Comparison of ENCODE assay signal across 1 cellular context in the genomic region with DNA sequence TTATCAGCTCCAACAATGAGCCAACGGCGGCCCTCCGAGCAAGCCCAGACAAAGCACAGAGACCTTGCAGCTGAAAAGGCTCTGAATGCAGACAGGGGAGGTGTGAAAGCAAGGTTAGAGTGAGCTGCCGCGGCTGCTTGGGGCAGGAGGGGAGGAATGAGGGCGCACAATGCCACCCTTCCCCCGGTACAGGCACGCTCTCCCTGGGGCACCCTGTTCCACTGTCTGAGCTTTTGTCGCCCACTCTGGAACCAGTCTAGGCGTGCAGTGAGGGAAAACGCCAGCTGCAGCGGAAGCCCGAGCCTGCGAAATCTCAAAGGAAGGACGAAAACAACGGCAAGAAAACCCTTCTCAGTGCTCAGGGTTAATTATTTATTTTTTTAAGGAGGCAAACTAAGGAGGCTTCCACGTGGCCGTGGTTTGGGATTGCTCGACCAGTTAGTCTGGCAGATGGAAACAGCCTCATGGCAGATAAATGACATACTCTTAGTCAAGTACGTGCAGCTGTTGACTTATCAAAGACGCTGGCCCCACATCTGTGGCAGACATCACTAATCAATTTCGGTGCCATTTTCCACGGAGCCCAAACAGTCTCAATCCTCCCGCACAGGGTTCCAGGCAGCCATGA.
TF ChIP-seq lines count a peak whose summit lies in the region.

No MANE protein-coding gene starts in this region.

TF ChIP-seq in K562, 482 proteins besides CTCF, POLR2A, EP300 and RAD21 (continued from another document and continues in another):
- TF ChIP-seq, protein P1, sequence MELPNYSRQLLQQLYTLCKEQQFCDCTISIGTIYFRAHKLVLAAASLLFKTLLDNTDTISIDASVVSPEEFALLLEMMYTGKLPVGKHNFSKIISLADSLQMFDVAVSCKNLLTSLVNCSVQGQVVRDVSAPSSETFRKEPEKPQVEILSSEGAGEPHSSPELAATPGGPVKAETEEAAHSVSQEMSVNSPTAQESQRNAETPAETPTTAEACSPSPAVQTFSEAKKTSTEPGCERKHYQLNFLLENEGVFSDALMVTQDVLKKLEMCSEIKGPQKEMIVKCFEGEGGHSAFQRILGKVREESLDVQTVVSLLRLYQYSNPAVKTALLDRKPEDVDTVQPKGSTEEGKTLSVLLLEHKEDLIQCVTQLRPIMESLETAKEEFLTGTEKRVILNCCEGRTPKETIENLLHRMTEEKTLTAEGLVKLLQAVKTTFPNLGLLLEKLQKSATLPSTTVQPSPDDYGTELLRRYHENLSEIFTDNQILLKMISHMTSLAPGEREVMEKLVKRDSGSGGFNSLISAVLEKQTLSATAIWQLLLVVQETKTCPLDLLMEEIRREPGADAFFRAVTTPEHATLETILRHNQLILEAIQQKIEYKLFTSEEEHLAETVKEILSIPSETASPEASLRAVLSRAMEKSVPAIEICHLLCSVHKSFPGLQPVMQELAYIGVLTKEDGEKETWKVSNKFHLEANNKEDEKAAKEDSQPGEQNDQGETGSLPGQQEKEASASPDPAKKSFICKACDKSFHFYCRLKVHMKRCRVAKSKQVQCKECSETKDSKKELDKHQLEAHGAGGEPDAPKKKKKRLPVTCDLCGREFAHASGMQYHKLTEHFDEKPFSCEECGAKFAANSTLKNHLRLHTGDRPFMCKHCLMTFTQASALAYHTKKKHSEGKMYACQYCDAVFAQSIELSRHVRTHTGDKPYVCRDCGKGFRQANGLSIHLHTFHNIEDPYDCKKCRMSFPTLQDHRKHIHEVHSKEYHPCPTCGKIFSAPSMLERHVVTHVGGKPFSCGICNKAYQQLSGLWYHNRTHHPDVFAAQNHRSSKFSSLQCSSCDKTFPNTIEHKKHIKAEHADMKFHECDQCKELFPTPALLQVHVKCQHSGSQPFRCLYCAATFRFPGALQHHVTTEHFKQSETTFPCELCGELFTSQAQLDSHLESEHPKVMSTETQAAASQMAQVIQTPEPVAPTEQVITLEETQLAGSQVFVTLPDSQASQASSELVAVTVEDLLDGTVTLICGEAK (IDR thresholded peaks at IDR 0.05) = no peak
- TF ChIP-seq, protein P1 (CRISPR knock-in tag; IDR thresholded peaks at IDR 0.05) = no peak
- TF ChIP-seq HEY1 (CRISPR knock-in tag; IDR thresholded peaks at IDR 0.05; ENCODE audit: borderline replicate concordance) (no peak), ZBTB17 (CRISPR knock-in tag; IDR thresholded peaks at IDR 0.05) (peak; percentile 94), ZC3H4 (CRISPR knock-in tag; IDR thresholded peaks at IDR 0.05; ENCODE audit: borderline replicate concordance) (no peak), MAFF (IDR thresholded peaks at IDR 0.05; ENCODE audit: low read length) (no peak), ZNF274 (IDR thresholded peaks at IDR 0.05; ENCODE audit: borderline replicate concordance, low read depth, low read length) (no peak), RHOXF2B (CRISPR knock-in tag; conservative IDR thresholded peaks at IDR 0.05) (no peak), ZNF384 (IDR thresholded peaks at IDR 0.05; ENCODE audit: low read depth, low read length) (no peak), MCM3 (IDR thresholded peaks at IDR 0.05) (no peak), ILF3 (IDR thresholded peaks at IDR 0.05; ENCODE audit: borderline replicate concordance) (no peak), L3MBTL2 (IDR thresholded peaks at IDR 0.05) (no peak; the same call in 1 of the 2 replicates), ZNF507 (tag; conservative IDR thresholded peaks at IDR 0.05) (no peak), NCOR1 (IDR thresholded peaks at IDR 0.05) (peak; percentile 48), MTF1 (CRISPR knock-in tag; IDR thresholded peaks at IDR 0.05; ENCODE audit: borderline replicate concordance) (no peak), SMARCB1 (IDR thresholded peaks at IDR 0.05; ENCODE audit: insufficient read length, low read depth) (no peak), PRMT5 (CRISPR knock-in tag; IDR thresholded peaks at IDR 0.05) (no peak), NFIC (IDR thresholded peaks at IDR 0.05) (peak; percentile 11; the same call in 1 of the 2 replicates), CXXC5 (CRISPR knock-in tag; IDR thresholded peaks at IDR 0.05) (peak; percentile 41), CBFA2T2 (conservative IDR thresholded peaks at IDR 0.05) (peak; percentile 70), CBFA2T3 (IDR thresholded peaks at IDR 0.05) (peak; percentile 83), SMARCC2 (IDR thresholded peaks at IDR 0.05; ENCODE audit: low read depth) (no peak), HNRNPUL1 (IDR thresholded peaks at IDR 0.05; ENCODE audit: low read length) (no peak), NFXL1 (CRISPR knock-in tag; IDR thresholded peaks at IDR 0.05) (no peak), PPARD (CRISPR knock-in tag; IDR thresholded peaks at IDR 0.05) (no peak), ARID2 (IDR thresholded peaks at IDR 0.05) (no peak), SMARCA4 (IDR thresholded peaks at IDR 0.05) (no peak), RBBP5 (IDR thresholded peaks at IDR 0.05; ENCODE audit: borderline replicate concordance, insufficient read depth, low read length, poor library complexity, severe bottlenecking) (no peak), NR2F6 (CRISPR knock-in tag; IDR thresholded peaks at IDR 0.05) (no peak), FOXA3 (CRISPR knock-in tag; conservative IDR thresholded peaks at IDR 0.05 in 1 of 2, IDR thresholded peaks at IDR 0.05 in 1 of 2) (no peak), COPS2 (conservative IDR thresholded peaks at IDR 0.05) (no peak), BCOR (IDR thresholded peaks at IDR 0.05) (no peak), RBM22 (IDR thresholded peaks at IDR 0.05; ENCODE audit: low read depth, low read length, poor library complexity, severe bottlenecking) (no peak), POLR2AphosphoS2 (IDR thresholded peaks at IDR 0.05; ENCODE audit: low read length) (no peak), ZNF436 (CRISPR knock-in tag; IDR thresholded peaks at IDR 0.05) (no peak), HNRNPH1 (optimal IDR thresholded peaks at IDR 0.05; ENCODE audit: low read depth, low read length) (no peak), KLF16 (IDR thresholded peaks at IDR 0.05) (peak; percentile 26; the same call in 1 of the 2 replicates), TOE1 (IDR thresholded peaks at IDR 0.05; ENCODE audit: borderline replicate concordance) (no peak), TOE1 (CRISPR knock-in tag; IDR thresholded peaks at IDR 0.05; ENCODE audit: borderline replicate concordance, low read depth) (no peak), CBX5 (IDR thresholded peaks at IDR 0.05; ENCODE audit: borderline replicate concordance, low read depth) (no peak), ZC3H11A (IDR thresholded peaks at IDR 0.05; ENCODE audit: low read depth, low read length) (no peak), GATA2 (CRISPR knock-in tag; IDR thresholded peaks at IDR 0.05) (no peak), SMARCE1 (IDR thresholded peaks at IDR 0.05) (no peak), PML (IDR thresholded peaks at IDR 0.05; ENCODE audit: low read length) (no peak), NR3C1 (CRISPR knock-in tag; IDR thresholded peaks at IDR 0.05) (no peak), TARDBP (IDR thresholded peaks at IDR 0.05) (no peak), NR2C1 (IDR thresholded peaks at IDR 0.05) (no peak), NR2C1 (tag; IDR thresholded peaks at IDR 0.05) (no peak)
- TF ChIP-seq, protein P2, sequence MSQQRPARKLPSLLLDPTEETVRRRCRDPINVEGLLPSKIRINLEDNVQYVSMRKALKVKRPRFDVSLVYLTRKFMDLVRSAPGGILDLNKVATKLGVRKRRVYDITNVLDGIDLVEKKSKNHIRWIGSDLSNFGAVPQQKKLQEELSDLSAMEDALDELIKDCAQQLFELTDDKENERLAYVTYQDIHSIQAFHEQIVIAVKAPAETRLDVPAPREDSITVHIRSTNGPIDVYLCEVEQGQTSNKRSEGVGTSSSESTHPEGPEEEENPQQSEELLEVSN (IDR thresholded peaks at IDR 0.05; ENCODE audit: borderline replicate concordance in 1 of 2, extremely low read depth in 1 of 2, insufficient read depth in 1 of 2, insufficient read length in 1 of 2, low read depth in 1 of 2, low read length in 1 of 2, poor library complexity in 1 of 2, severe bottlenecking in 1 of 2) = peak in 1 of 2 experiments; percentile 7
- TF ChIP-seq, protein P3, sequence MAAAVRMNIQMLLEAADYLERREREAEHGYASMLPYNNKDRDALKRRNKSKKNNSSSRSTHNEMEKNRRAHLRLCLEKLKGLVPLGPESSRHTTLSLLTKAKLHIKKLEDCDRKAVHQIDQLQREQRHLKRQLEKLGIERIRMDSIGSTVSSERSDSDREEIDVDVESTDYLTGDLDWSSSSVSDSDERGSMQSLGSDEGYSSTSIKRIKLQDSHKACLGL (CRISPR knock-in tag; IDR thresholded peaks at IDR 0.05; ENCODE audit: borderline replicate concordance, poor library complexity, severe bottlenecking) = no peak
- TF ChIP-seq, protein P4, sequence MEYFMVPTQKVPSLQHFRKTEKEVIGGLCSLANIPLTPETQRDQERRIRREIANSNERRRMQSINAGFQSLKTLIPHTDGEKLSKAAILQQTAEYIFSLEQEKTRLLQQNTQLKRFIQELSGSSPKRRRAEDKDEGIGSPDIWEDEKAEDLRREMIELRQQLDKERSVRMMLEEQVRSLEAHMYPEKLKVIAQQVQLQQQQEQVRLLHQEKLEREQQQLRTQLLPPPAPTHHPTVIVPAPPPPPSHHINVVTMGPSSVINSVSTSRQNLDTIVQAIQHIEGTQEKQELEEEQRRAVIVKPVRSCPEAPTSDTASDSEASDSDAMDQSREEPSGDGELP (CRISPR knock-in tag; IDR thresholded peaks at IDR 0.05; ENCODE audit: borderline replicate concordance) = 0 out of 2 replicates have a peak, but pooled peaks have one; percentile 25
- TF ChIP-seq, protein P5, sequence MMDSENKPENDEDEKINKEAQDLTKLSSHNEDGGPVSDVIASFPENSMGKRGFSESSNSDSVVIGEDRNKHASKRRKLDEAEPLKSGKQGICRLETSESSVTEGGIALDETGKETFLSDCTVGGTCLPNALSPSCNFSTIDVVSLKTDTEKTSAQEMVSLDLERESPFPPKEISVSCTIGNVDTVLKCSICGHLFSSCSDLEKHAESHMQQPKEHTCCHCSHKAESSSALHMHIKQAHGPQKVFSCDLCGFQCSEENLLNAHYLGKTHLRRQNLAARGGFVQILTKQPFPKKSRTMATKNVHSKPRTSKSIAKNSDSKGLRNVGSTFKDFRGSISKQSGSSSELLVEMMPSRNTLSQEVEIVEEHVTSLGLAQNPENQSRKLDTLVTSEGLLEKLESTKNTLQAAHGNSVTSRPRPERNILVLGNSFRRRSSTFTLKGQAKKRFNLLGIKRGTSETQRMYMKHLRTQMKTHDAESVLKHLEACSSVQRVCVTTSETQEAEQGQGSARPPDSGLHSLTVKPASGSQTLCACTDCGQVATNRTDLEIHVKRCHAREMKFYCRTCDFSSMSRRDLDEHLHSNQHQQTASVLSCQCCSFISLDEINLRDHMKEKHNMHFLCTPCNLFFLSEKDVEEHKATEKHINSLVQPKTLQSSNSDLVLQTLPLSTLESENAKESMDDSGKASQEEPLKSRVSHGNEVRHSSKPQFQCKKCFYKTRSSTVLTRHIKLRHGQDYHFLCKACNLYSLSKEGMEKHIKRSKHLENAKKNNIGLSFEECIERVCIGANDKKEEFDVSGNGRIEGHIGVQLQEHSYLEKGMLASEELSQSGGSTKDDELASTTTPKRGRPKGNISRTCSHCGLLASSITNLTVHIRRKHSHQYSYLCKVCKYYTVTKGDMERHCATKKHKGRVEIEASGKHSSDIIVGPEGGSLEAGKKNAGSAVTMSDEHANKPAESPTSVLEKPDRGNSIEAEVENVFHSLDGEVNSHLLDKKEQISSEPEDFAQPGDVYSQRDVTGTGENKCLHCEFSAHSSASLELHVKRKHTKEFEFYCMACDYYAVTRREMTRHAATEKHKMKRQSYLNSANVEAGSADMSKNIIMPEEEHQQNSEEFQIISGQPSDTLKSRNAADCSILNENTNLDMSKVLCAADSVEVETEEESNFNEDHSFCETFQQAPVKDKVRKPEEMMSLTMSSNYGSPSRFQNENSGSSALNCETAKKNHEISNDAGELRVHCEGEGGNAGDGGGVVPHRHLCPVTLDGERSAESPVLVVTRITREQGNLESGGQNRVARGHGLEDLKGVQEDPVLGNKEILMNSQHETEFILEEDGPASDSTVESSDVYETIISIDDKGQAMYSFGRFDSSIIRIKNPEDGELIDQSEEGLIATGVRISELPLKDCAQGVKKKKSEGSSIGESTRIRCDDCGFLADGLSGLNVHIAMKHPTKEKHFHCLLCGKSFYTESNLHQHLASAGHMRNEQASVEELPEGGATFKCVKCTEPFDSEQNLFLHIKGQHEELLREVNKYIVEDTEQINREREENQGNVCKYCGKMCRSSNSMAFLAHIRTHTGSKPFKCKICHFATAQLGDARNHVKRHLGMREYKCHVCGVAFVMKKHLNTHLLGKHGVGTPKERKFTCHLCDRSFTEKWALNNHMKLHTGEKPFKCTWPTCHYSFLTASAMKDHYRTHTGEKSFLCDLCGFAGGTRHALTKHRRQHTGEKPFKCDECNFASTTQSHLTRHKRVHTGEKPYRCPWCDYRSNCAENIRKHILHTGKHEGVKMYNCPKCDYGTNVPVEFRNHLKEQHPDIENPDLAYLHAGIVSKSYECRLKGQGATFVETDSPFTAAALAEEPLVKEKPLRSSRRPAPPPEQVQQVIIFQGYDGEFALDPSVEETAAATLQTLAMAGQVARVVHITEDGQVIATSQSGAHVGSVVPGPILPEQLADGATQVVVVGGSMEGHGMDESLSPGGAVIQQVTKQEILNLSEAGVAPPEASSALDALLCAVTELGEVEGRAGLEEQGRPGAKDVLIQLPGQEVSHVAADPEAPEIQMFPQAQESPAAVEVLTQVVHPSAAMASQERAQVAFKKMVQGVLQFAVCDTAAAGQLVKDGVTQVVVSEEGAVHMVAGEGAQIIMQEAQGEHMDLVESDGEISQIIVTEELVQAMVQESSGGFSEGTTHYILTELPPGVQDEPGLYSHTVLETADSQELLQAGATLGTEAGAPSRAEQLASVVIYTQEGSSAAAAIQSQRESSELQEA (IDR thresholded peaks at IDR 0.05; ENCODE audit: low read depth) = no peak
